In the genomic region with DNA sequence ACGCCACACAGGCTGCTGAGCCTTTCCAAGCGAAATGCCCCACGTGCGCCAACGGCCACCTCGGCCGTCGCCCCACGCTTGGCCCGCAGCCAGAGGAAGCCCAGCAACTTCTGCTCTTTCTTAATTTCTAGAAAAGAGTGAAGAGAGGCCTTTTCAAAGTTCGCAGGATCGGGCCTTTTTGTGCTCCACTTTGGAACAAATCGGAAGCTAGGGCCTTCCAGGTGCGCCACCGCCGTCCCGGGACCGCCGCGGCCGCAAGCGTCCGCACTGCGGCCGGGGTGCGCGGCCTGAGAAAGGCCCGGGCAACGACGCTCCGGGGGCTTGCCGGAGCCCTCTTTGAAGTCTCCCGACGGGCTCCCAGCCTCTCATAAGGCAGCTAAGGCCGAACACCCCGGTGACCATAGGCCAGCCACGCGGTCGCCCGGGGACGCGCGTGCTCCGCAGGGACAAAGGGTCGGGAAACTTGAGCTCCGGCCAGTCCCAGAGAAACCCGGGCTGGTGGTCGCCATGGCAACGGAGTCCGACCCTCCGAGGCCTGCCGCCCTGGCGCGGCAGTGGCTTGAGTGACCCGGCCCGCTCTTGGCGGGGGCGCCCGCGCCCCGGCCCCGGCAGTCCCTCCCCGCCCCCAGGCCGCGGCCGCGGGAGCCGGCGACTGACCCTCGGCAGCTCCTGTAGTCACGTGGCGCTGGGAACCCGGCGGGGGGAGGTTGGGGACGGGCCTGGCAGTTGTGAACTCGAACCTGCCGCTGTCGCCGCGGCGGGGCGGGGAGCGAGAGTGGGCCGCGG, we compare ENCODE assay signal across 8 cellular contexts. TPM values are rescaled to one million over a fixed set of nuclear protein-coding genes. Genes with fewer than 3 reads are reported as not detected.
DNase-seq lines count a peak whose midpoint lies in the region; ATAC-seq and TF ChIP-seq lines count a peak whose summit lies in the region.

A gene (plus strand): TSS at position 725 of the 786 bp plus-strand sequence. CDS start 890 bp downstream, outside the sequence.

- POLR2A ChIA-PET in HCT116 (lab: Charles Lee) = interaction anchor here (0.6 to 2.6 kb wide), 2 partner anchors 9 to 41 kb away, joined by 5 to 15 read pairs; no protein-coding TSS in a partner anchor

- H3K4me3 Mint-ChIP-seq in activated naive CD8-positive, alpha-beta T cell treated with anti-CD3 and anti-CD28 coated beads for 36 hours = peak within 1 kb of the TSS; percentile 93

- no peaks in the 10 kb centered on the region for H3K9me2 ChIP-seq in HCT116 (ENCODE audit: insufficient read depth)
- H3K9me2 ChIP-seq in SU-DHL-6 (replicated peaks; ENCODE audit: insufficient read depth, low read length) = no peaks in the 10 kb centered on the region

- H3K4me3 ChIP-seq in HCT116 (replicated peaks in 1 of 2; ENCODE audit: low read depth in 1 of 2, low read length in 2 of 2) (peak within 1 kb of the TSS; percentile 76), SU-DHL-6 (ENCODE audit: insufficient read depth, low read length, poor library complexity, severe bottlenecking) (peak within 1 kb of the TSS; percentile 58), ovary (peak within 1 kb of the TSS; percentile 88), thoracic aorta (peak within 1 kb of the TSS; percentile 86)

- no peaks in the 10 kb centered on the region for H3K9me3 Mint-ChIP-seq in activated naive CD8-positive, alpha-beta T cell treated with anti-CD3 and anti-CD28 coated beads for 36 hours

- H3F3A ChIP-seq in SU-DHL-6 (ENCODE audit: insufficient read depth) = peaks cover 11% of the 10 kb centered on the region; the same call in 1 of the 2 replicates

- ATAC-seq in HCT116 (peak; percentile 67), thoracic aorta (ENCODE audit: insufficient number of reproducible peaks, low FRiP score, low read depth) (peak; percentile 82)

- H3K27ac ChIP-seq in HCT116 (ENCODE audit: low read depth, low read length) (peak within 1 kb of the TSS; percentile 98), SU-DHL-6 (ENCODE audit: low read depth, low read length) (peak within 1 kb of the TSS; percentile 58), ovary (peak within 1 kb of the TSS; percentile 85 to 95), thoracic aorta (peak within 1 kb of the TSS; percentile 82 to 94)

- no peak within 1 kb of the TSS for H2AFZ ChIP-seq in HCT116 (ENCODE audit: low read depth, low read length, poor library complexity, severe bottlenecking)
- H2AFZ ChIP-seq in SU-DHL-6 (ENCODE audit: low read depth, low read length, severe bottlenecking) = peak within 1 kb of the TSS; percentile 57

- H3K4me2 ChIP-seq in HCT116 (ENCODE audit: low read length) (peak within 1 kb of the TSS; percentile 89), SU-DHL-6 (ENCODE audit: low read depth, low read length, poor library complexity, severe bottlenecking) (peak within 1 kb of the TSS; percentile 73)

- H3K27me3 ChIP-seq in HCT116 (ENCODE audit: insufficient read depth, low read length) = no peaks in the 10 kb centered on the region
- no peaks in the 10 kb centered on the region for H3K27me3 ChIP-seq in SU-DHL-6 (ENCODE audit: low read length)
- no peaks in the 10 kb centered on the region for H3K27me3 ChIP-seq in ovary
- H3K27me3 ChIP-seq in thoracic aorta (replicated peaks; ENCODE audit: insufficient read depth) = no peaks in the 10 kb centered on the region

- no peak; the same call in 1 of the 2 replicates for TF ChIP-seq RAD21 in HCT116 (IDR thresholded peaks at IDR 0.05; ENCODE audit: low read depth)

- 1 to 2% (median 1%) methylated on average over 43 to 85 of the region's 85 CpGs for WGBS in ovary, 3 donors

- peak within 1 kb of the TSS; percentile 95 for H3K27ac Mint-ChIP-seq in activated naive CD8-positive, alpha-beta T cell treated with anti-CD3 and anti-CD28 coated beads for 36 hours

- peaks cover 43% of the 10 kb centered on the region for H3K4me1 Mint-ChIP-seq in activated naive CD8-positive, alpha-beta T cell treated with anti-CD3 and anti-CD28 coated beads for 36 hours

- DNase-seq in GM03348 (ENCODE audit: low spot score) = peak; percentile 94
- peak; percentile 80 for DNase-seq in HCT116 (ENCODE audit: low read depth, low spot score)
- peak; percentile 80 for DNase-seq in MV-4-11 (lab: John Stamatoyannopoulos, UW)
- DNase-seq in activated naive CD8-positive, alpha-beta T cell treated with anti-CD3 and anti-CD28 coated beads for 36 hours = peak; percentile 84
- peak; percentile 78 to 98 (median 93) for DNase-seq in head of caudate nucleus
- DNase-seq in ovary = peak; percentile 90 to 94 (median 93)
- peak; percentile 78 for DNase-seq in thoracic aorta (ENCODE audit: low spot score)

- H3K27me3 Mint-ChIP-seq in activated naive CD8-positive, alpha-beta T cell treated with anti-CD3 and anti-CD28 coated beads for 36 hours = no peaks in the 10 kb centered on the region

- H3K36me3 ChIP-seq in HCT116 (ENCODE audit: control insufficient read depth in 1 of 2, insufficient read depth in 2 of 2, low read length in 2 of 2) (peaks cover 9% of the 10 kb centered on the region in 2 experiments; a peak in 2 of 4 replicates), SU-DHL-6 (ENCODE audit: low read length) (no peaks in the 10 kb centered on the region), ovary (no peaks in the 10 kb centered on the region), thoracic aorta (peaks cover 20% of the 10 kb centered on the region)

- H3K9ac ChIP-seq in HCT116 (ENCODE audit: low read length) (peak within 1 kb of the TSS; percentile 89), SU-DHL-6 (ENCODE audit: low read length) (peak within 1 kb of the TSS; percentile 58)

- CTCF ChIA-PET in HCT116 (lab: Charles Lee) = no interaction called here

- no peaks in the 10 kb centered on the region for H3K9me3 ChIP-seq in HCT116 (ENCODE audit: control insufficient read depth in 1 of 2, insufficient read depth in 1 of 2, low read depth in 1 of 2, low read length in 2 of 2)
- no peaks in the 10 kb centered on the region for H3K9me3 ChIP-seq in SU-DHL-6 (ENCODE audit: insufficient read depth, low read length)
- H3K9me3 ChIP-seq in ovary = no peaks in the 10 kb centered on the region
- no peaks in the 10 kb centered on the region for H3K9me3 ChIP-seq in thoracic aorta

- H3K4me1 ChIP-seq in HCT116 (ENCODE audit: control insufficient read depth in 1 of 2, insufficient read depth in 2 of 2, low read length in 2 of 2) (peaks cover 13 to 24% of the 10 kb centered on the region in 2 experiments), ovary (ENCODE audit: insufficient read depth) (peaks cover 6% of the 10 kb centered on the region), thoracic aorta (ENCODE audit: control insufficient read depth in 1 of 2, low read depth in 2 of 2) (peaks cover 8 to 35% of the 10 kb centered on the region in 2 donors)

- intact Hi-C loops in HCT116 (cut with micrococcal nuclease) = loop anchor here (5.0 to 10.0 kb wide), 2 partner anchors 34 to 63 kb away; no protein-coding TSS in a partner anchor
- intact Hi-C loops in head of caudate nucleus (cut with DNase I) = loop anchor here (5.0 kb wide), 1 partner anchor 39 kb away; a partner anchor contains a TSS
- intact Hi-C loops in ovary (cut with DNase I) = loop anchor here in 1 of 4 donors (5.0 kb wide), 1 partner anchor 496 kb away; a partner anchor contains a TSS

- no TSS peak for BruUV-seq in HCT116 (replicated peaks; lab: Mats Ljungman, UMichigan)

- H3K79me2 ChIP-seq in HCT116 (ENCODE audit: insufficient read depth, low read length) = peaks cover 39% of the 10 kb centered on the region
- H3K79me2 ChIP-seq in SU-DHL-6 (ENCODE audit: insufficient read depth, low read length) = no peaks in the 10 kb centered on the region

- TF ChIP-seq POLR2A in HCT116 (IDR thresholded peaks at IDR 0.05; ENCODE audit: borderline replicate concordance, extremely low read depth, insufficient read depth, insufficient read length) = peak; percentile 28
- peak; percentile 78 for TF ChIP-seq POLR2A in ovary (IDR thresholded peaks at IDR 0.05)

- H4K20me1 ChIP-seq in HCT116 (ENCODE audit: insufficient read depth) = no peaks in the 10 kb centered on the region
- H4K20me1 ChIP-seq in SU-DHL-6 (ENCODE audit: low read depth, low read length) = no peaks in the 10 kb centered on the region

- peaks cover 9% of the 10 kb centered on the region for H3K36me3 Mint-ChIP-seq in activated naive CD8-positive, alpha-beta T cell treated with anti-CD3 and anti-CD28 coated beads for 36 hours

- no peak for TF ChIP-seq EP300 in ovary (IDR thresholded peaks at IDR 0.05)

- no peak for TF ChIP-seq CTCF in HCT116 (IDR thresholded peaks at IDR 0.05 in 2 of 3, conservative IDR thresholded peaks at IDR 0.05 in 1 of 3; ENCODE audit: borderline replicate concordance in 1 of 3, insufficient read depth in 1 of 3, low read depth in 2 of 3, low read length in 2 of 3)
- TF ChIP-seq CTCF in SU-DHL-6 (IDR thresholded peaks at IDR 0.05; ENCODE audit: insufficient read depth, low read length, poor library complexity, severe bottlenecking) = no peak
- peak in 1 of 3 donors; percentile 4 for TF ChIP-seq CTCF in ovary (IDR thresholded peaks at IDR 0.05)
- no peak for TF ChIP-seq CTCF in thoracic aorta (IDR thresholded peaks at IDR 0.05)

- RAD21 ChIA-PET in HCT116 (lab: Charles Lee; ENCODE audit: low non-redundant PET in 1 of 2, low total read pairs in 2 of 2, uncharacterized antibody in 2 of 2, unreplicated experiment in 2 of 2) = no interaction called here

TF ChIP-seq in HCT116, 20 proteins besides CTCF, POLR2A, EP300 and RAD21 (continues in another document):
- TF ChIP-seq CEBPB (IDR thresholded peaks at IDR 0.05; ENCODE audit: low read depth) = no peak
- no peak for TF ChIP-seq YY1 (IDR thresholded peaks at IDR 0.05; ENCODE audit: extremely low read depth, insufficient replicate concordance, low read depth, low read length)
- peak; percentile 89 for TF ChIP-seq SIN3A (IDR thresholded peaks at IDR 0.05; ENCODE audit: low read depth)
- TF ChIP-seq, protein P1, sequence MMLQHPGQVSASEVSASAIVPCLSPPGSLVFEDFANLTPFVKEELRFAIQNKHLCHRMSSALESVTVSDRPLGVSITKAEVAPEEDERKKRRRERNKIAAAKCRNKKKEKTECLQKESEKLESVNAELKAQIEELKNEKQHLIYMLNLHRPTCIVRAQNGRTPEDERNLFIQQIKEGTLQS (IDR thresholded peaks at IDR 0.05) = no peak
- no peak for TF ChIP-seq EZH2phosphoT487 (IDR thresholded peaks at IDR 0.05; ENCODE audit: borderline replicate concordance)
- no peak; the same call in 1 of the 2 replicates for TF ChIP-seq EGR1 (IDR thresholded peaks at IDR 0.05; ENCODE audit: low read depth)
- no peak for TF ChIP-seq ELF1 (IDR thresholded peaks at IDR 0.05; ENCODE audit: borderline replicate concordance, low read depth)
- peak; percentile 91 for TF ChIP-seq CBX3 (IDR thresholded peaks at IDR 0.05; ENCODE audit: low read depth)
- no peak for TF ChIP-seq ZNF274 (IDR thresholded peaks at IDR 0.05; ENCODE audit: low read depth, low read length)
- TF ChIP-seq, protein P2, sequence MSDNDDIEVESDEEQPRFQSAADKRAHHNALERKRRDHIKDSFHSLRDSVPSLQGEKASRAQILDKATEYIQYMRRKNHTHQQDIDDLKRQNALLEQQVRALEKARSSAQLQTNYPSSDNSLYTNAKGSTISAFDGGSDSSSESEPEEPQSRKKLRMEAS (IDR thresholded peaks at IDR 0.05) = peak; percentile 99

RNA-seq across cellular contexts. Expression of the gene that starts here (rescaled TPM):
- 106 TPM for total RNA-seq in HCT116 (2021; ENCODE audit: unreplicated experiment)
- 75.0 and 81.3 TPM in 2 replicates for polyA plus RNA-seq in HCT116 (2012)
- 10 to 100 TPM; 54.7 to 55.1 TPM for total RNA-seq in activated naive CD8-positive, alpha-beta T cell treated with anti-CD3 and anti-CD28 coated beads for 36 hours
- 10 to 100 TPM; 43.9 to 92.0 (median 74.2) TPM for total RNA-seq in ovary
- polyA plus RNA-seq in ovary = 10 to 100 TPM; 21.6 to 50.0 TPM
- total RNA-seq in thoracic aorta = 10 to 100 TPM; 80.0 to 82.3 TPM

Comparison
In these comparisons a context has a peak if more than half of its experiments do, and no peak if none do; other contexts are left out.
1. Peak in every context shown above with its lines: DNase-seq, ATAC-seq, H3K4me3 ChIP-seq and H3K27ac ChIP-seq.